In genomic region chr17:81402530-81402941, GRCh38 we compare ENCODE assay signal across 9 cellular contexts. TPM values are rescaled to one million over a fixed set of nuclear protein-coding genes. Genes with fewer than 3 reads are reported as not detected.
DNase-seq lines count a peak whose midpoint lies in the region; ATAC-seq and TF ChIP-seq lines count a peak whose summit lies in the region.
"Had no signal": no experiment of that assay in that cellular context is flagged by ENCODE, and none has a peak within 500 bp of the region (broad histone marks: within the 10 kb centered on the region; RNA-seq: fewer than 3 reads in every experiment).

No MANE protein-coding gene starts in this region.

- peak overlapping the region; percentile 81 for H3K4me3 ChIP-seq in Loucy (ENCODE audit: low read length, poor library complexity, severe bottlenecking)
- H3K4me3 ChIP-seq in dorsolateral prefrontal cortex: peak overlapping the region in 36 of 59 donors; percentile 1 to 90 (median 64)
- no peak overlapping the region for H3K4me3 ChIP-seq in mesodermal cell (ENCODE audit: extremely low read depth, insufficient read depth, low read length, poor library complexity, severe bottlenecking)

- H2AFZ ChIP-seq in Loucy (ENCODE audit: low read length): no peak overlapping the region

- no peak for TF ChIP-seq CTCF in Loucy (conservative IDR thresholded peaks at IDR 0.05; ENCODE audit: low read length)
- TF ChIP-seq CTCF in dorsolateral prefrontal cortex (IDR thresholded peaks at IDR 0.05 in 54 of 56, conservative IDR thresholded peaks at IDR 0.05 in 2 of 56; ENCODE audit: low read depth in 1 of 56, partially characterized antibody in 56 of 56): no peak

- peak overlapping the region in 1 of 2 donors; percentile 42 for H3K27ac Mint-ChIP-seq in stimulated activated naive CD8-positive, alpha-beta T cell treated with anti-CD3 and anti-CD28 coated beads, Interleukin-15, amount 100 ng/mL, for 72 hours

- peaks cover 36% of the 10 kb centered on the region for H3K4me1 Mint-ChIP-seq in stimulated activated naive CD8-positive, alpha-beta T cell treated with anti-CD3 and anti-CD28 coated beads, Interleukin-15, amount 100 ng/mL, for 72 hours

- no peak for ATAC-seq in stimulated activated naive CD8-positive, alpha-beta T cell treated with anti-CD3 and anti-CD28 coated beads, Interleukin-15, amount 100 ng/mL, for 72 hours
- ATAC-seq in GM19452 (IDR thresholded peaks at IDR 0.05; ENCODE audit: unreplicated experiment): no peak

- H3K36me3 ChIP-seq in Loucy (ENCODE audit: insufficient read depth, low read length): no peaks in the 10 kb centered on the region; the same call in 1 of the 2 replicates
- no peaks in the 10 kb centered on the region for H3K36me3 ChIP-seq in mesodermal cell (ENCODE audit: control insufficient read depth, insufficient read depth, low read length)

- DNase-seq in dorsolateral prefrontal cortex (no peak), NCI-H2081 treated with DMSO at 0.1 percent for 48 hours (lab: John Stamatoyannopoulos, UW) (no peak)
- no peak for DNase-seq in stimulated activated naive CD8-positive, alpha-beta T cell treated with anti-CD3 and anti-CD28 coated beads, Interleukin-15, amount 100 ng/mL, for 72 hours
- no peak for DNase-seq in activated CD4-positive, alpha-beta T cell treated with anti-CD3 and anti-CD28 coated beads, Interleukin-2, amount 50 U/mL, for 48 hours
- DNase-seq: T-helper 9 cell had no signal

- no peaks in the 10 kb centered on the region for H3K9me3 Mint-ChIP-seq in stimulated activated naive CD8-positive, alpha-beta T cell treated with anti-CD3 and anti-CD28 coated beads, Interleukin-15, amount 100 ng/mL, for 72 hours

- peak overlapping the region; percentile 79 for H3K4me2 ChIP-seq in Loucy (ENCODE audit: low read depth, low read length, poor library complexity, severe bottlenecking)

- H3K4me1 ChIP-seq in Loucy (ENCODE audit: insufficient read depth, low read length, poor library complexity, severe bottlenecking) (peaks cover 26% of the 10 kb centered on the region), mesodermal cell (ENCODE audit: control insufficient read depth, insufficient read depth, low read length, poor library complexity, severe bottlenecking) (peaks cover 62% of the 10 kb centered on the region)

- no peaks in the 10 kb centered on the region for H3F3A ChIP-seq in Loucy (ENCODE audit: low read depth)

- peaks cover 36% of the 10 kb centered on the region for H4K20me1 ChIP-seq in Loucy (ENCODE audit: insufficient read depth, low read length, poor library complexity, severe bottlenecking)

- H3K27ac ChIP-seq in dorsolateral prefrontal cortex (peak overlapping the region in 57 of 59 donors; percentile 5 to 100 (median 97)), mesodermal cell (ENCODE audit: low read depth, low read length, severe bottlenecking) (peak overlapping the region; percentile 87), temporal lobe (ENCODE audit: low read depth, low read length) (peak overlapping the region; percentile 13)

- H3K79me2 ChIP-seq in Loucy (ENCODE audit: insufficient read depth, low read length): peaks cover 96% of the 10 kb centered on the region

- H3K27me3 ChIP-seq in Loucy (ENCODE audit: insufficient read depth, low read length, poor library complexity, severe bottlenecking) (no peaks in the 10 kb centered on the region), dorsolateral prefrontal cortex (no peaks in the 10 kb centered on the region)

- H3K9ac ChIP-seq in Loucy (ENCODE audit: low read depth, low read length, poor library complexity, severe bottlenecking): peak overlapping the region; percentile 93

- no peak overlapping the region for H3K4me3 Mint-ChIP-seq in stimulated activated naive CD8-positive, alpha-beta T cell treated with anti-CD3 and anti-CD28 coated beads, Interleukin-15, amount 100 ng/mL, for 72 hours

- 68 to 70% methylated on average over 7 of the region's 9 CpGs for WGBS in mesodermal cell (ENCODE audit: insufficient coverage in 2 of 2), 2 experiments

- no peaks in the 10 kb centered on the region for H3K9me3 ChIP-seq in Loucy (ENCODE audit: insufficient read depth, low read depth, low read length)
- H3K9me3 ChIP-seq in mesodermal cell (ENCODE audit: control insufficient read depth, low read length): no peaks in the 10 kb centered on the region

- H3K27me3 Mint-ChIP-seq in stimulated activated naive CD8-positive, alpha-beta T cell treated with anti-CD3 and anti-CD28 coated beads, Interleukin-15, amount 100 ng/mL, for 72 hours: peaks cover 96% of the 10 kb centered on the region

- H3K9me2 ChIP-seq in Loucy (replicated peaks; ENCODE audit: low read depth, low read length): no peaks in the 10 kb centered on the region

- intact Hi-C loops in dorsolateral prefrontal cortex (cut with DNase I): loop anchor here in 1 of 2 donors (5.0 kb wide), 1 partner anchor 80 kb away; no protein-coding TSS in a partner anchor

RNA-seq across cellular contexts. Expression of gene BAHCC1, which starts 7.3 kb away (rescaled TPM):
- total RNA-seq in dorsolateral prefrontal cortex: 10 to 100 TPM; 25.1 to 66.1 (median 38.0) TPM
- 29.9 TPM for polyA plus RNA-seq in mesodermal cell (2013, experiment 1 of 2)
- polyA plus RNA-seq in mesodermal cell (2013, experiment 2 of 2): 21.6 TPM
- 16.7 TPM for total RNA-seq in temporal lobe

Comparison
In these comparisons a context has a peak if more than half of its experiments do, and no peak if none do; other contexts are left out.
1. H3K27ac ChIP-seq: peak in every context shown above with its lines; median percentile 97 in dorsolateral prefrontal cortex; 87 in mesodermal cell; 13 in temporal lobe.